In genomic region chr1:205813755-205814058, GRCh38 we compare ENCODE assay signal across 8 cellular contexts. TPM values are rescaled to one million over a fixed set of nuclear protein-coding genes. Genes with fewer than 3 reads are reported as not detected.
DNase-seq lines count a peak whose midpoint lies in the region; ATAC-seq and TF ChIP-seq lines count a peak whose summit lies in the region.

No MANE protein-coding gene starts in this region.

- H3K4me1 ChIP-seq in HCT116 (ENCODE audit: control insufficient read depth in 1 of 2, insufficient read depth in 2 of 2, low read length in 2 of 2), result peaks cover 7 to 20% of the 10 kb centered on the region in 2 experiments; a peak in 3 of 4 replicates
- H3K4me1 ChIP-seq in sigmoid colon, result peaks cover 0 to 47% (median 42%) of the 10 kb centered on the region in 4 donors

- TF ChIP-seq POLR2A in HCT116 (IDR thresholded peaks at IDR 0.05; ENCODE audit: borderline replicate concordance, extremely low read depth, insufficient read depth, insufficient read length) (no peak), sigmoid colon (IDR thresholded peaks at IDR 0.05) (no peak)

- TF ChIP-seq CTCF in HCT116 (IDR thresholded peaks at IDR 0.05 in 2 of 3, conservative IDR thresholded peaks at IDR 0.05 in 1 of 3; ENCODE audit: borderline replicate concordance in 1 of 3, insufficient read depth in 1 of 3, low read depth in 2 of 3, low read length in 2 of 3) (no peak), fibroblast of mammary gland (conservative IDR thresholded peaks at IDR 0.05; ENCODE audit: control insufficient read depth, insufficient read depth, low read depth, low read length) (no peak), sigmoid colon (IDR thresholded peaks at IDR 0.05) (no peak)

- peak overlapping the region; percentile 90 for H3K4me2 ChIP-seq in HCT116 (ENCODE audit: low read length)

- BruUV-seq in HCT116 (replicated peaks; lab: Mats Ljungman, UMichigan), result no TSS peak

- POLR2A ChIA-PET in HCT116 (lab: Charles Lee), result interaction anchor here (0.8 kb wide), 1 partner anchor 147 kb away, joined by 3 read pairs; no protein-coding TSS in a partner anchor

- intact Hi-C loops in HCT116 (cut with micrococcal nuclease), result loop anchor here (1.0 to 5.0 kb wide), 2 partner anchors 64 to 94 kb away; no protein-coding TSS in a partner anchor
- intact Hi-C loops in sigmoid colon (cut with DNase I), result loop anchor here (2.0 kb wide), 2 partner anchors 39 to 65 kb away; partner anchors contain the start of gene RAB29

- TF ChIP-seq RAD21 in HCT116 (IDR thresholded peaks at IDR 0.05; ENCODE audit: low read depth), result no peak

- peak overlapping the region; percentile 84 for H3K9ac ChIP-seq in HCT116 (ENCODE audit: low read length)

- H3K4me3 Mint-ChIP-seq in T-helper 17 cell, result peak overlapping the region; percentile 95

- H3K36me3 Mint-ChIP-seq in T-helper 17 cell (ENCODE audit: low read depth), result peaks cover 3% of the 10 kb centered on the region

- H3K9me3 ChIP-seq in HCT116 (ENCODE audit: control insufficient read depth in 1 of 2, insufficient read depth in 1 of 2, low read depth in 1 of 2, low read length in 2 of 2) (no peaks in the 10 kb centered on the region), T-helper 17 cell (ENCODE audit: control insufficient read depth, low read length, poor library complexity, severe bottlenecking) (no peaks in the 10 kb centered on the region), sigmoid colon (no peaks in the 10 kb centered on the region)

- peaks cover 24% of the 10 kb centered on the region; the same call in 1 of the 2 replicates for H3K79me2 ChIP-seq in HCT116 (ENCODE audit: insufficient read depth, low read length)

- WGBS in sigmoid colon, 2 donors, result 3 to 5% methylated on average over 14 of the region's 14 CpGs

- RAD21 ChIA-PET in HCT116 (lab: Charles Lee; ENCODE audit: low non-redundant PET in 1 of 2, low total read pairs in 2 of 2, uncharacterized antibody in 2 of 2, unreplicated experiment in 2 of 2), result no interaction called here

- H3K27me3 ChIP-seq in HCT116 (ENCODE audit: insufficient read depth, low read length), result no peaks in the 10 kb centered on the region
- no peaks in the 10 kb centered on the region for H3K27me3 ChIP-seq in sigmoid colon

- no peaks in the 10 kb centered on the region; the same call in 1 of the 2 replicates for H3K9me2 ChIP-seq in HCT116 (ENCODE audit: insufficient read depth)

- TF ChIP-seq EP300 in sigmoid colon (IDR thresholded peaks at IDR 0.05), result no peak

- no peaks in the 10 kb centered on the region for H4K20me1 ChIP-seq in HCT116 (ENCODE audit: insufficient read depth)

- H3K27ac ChIP-seq in HCT116 (ENCODE audit: low read depth, low read length) (peak overlapping the region; percentile 58), sigmoid colon (peak overlapping the region; percentile 86 to 96 (median 94))

- DNase-seq in HCT116 (ENCODE audit: low read depth, low spot score) (peak; percentile 32), T-helper 17 cell (peak in 1 of 3 donors; percentile 19), fibroblast of mammary gland (ENCODE audit: low read depth) (peak; percentile 64), sigmoid colon (no peak), NCI-H1694 (lab: John Stamatoyannopoulos, UW) (no peak)
- DNase-seq in effector CD8-positive, alpha-beta T cell (lab: John Stamatoyannopoulos, UW), result no peak

- peak overlapping the region; percentile 64 to 72 for H3K4me3 ChIP-seq in HCT116 (replicated peaks in 1 of 2; ENCODE audit: low read depth in 1 of 2, low read length in 2 of 2)
- H3K4me3 ChIP-seq in fibroblast of mammary gland (ENCODE audit: control insufficient read depth, low read depth, low read length), result peak overlapping the region; percentile 78
- H3K4me3 ChIP-seq in sigmoid colon, result peak overlapping the region; percentile 64 to 95 (median 90)

- H3K27ac Mint-ChIP-seq in T-helper 17 cell, result peak overlapping the region; percentile 86

- H2AFZ ChIP-seq in HCT116 (ENCODE audit: low read depth, low read length, poor library complexity, severe bottlenecking), result peak overlapping the region; percentile 70

- H3K27me3 Mint-ChIP-seq in T-helper 17 cell, result no peaks in the 10 kb centered on the region

- H3K36me3 ChIP-seq in HCT116 (ENCODE audit: control insufficient read depth in 1 of 2, insufficient read depth in 2 of 2, low read length in 2 of 2) (peaks cover 6 to 15% of the 10 kb centered on the region in 2 experiments; a peak in 2 of 4 replicates), sigmoid colon (peaks cover 0 to 14% (median 0%) of the 10 kb centered on the region in 4 donors)

- peaks cover 45% of the 10 kb centered on the region for H3K4me1 Mint-ChIP-seq in T-helper 17 cell

- ATAC-seq in HCT116 (peak; percentile 62), T-helper 17 cell (no peak), GM21528 (IDR thresholded peaks at IDR 0.05; ENCODE audit: low FRiP score, unreplicated experiment) (no peak), HG02610 (IDR thresholded peaks at IDR 0.05; ENCODE audit: unreplicated experiment) (no peak)

- CTCF ChIA-PET in HCT116 (lab: Charles Lee), result no interaction called here

TF ChIP-seq in HCT116, 20 proteins besides CTCF, POLR2A, EP300 and RAD21:
- no peak for TF ChIP-seq CBX3 (IDR thresholded peaks at IDR 0.05; ENCODE audit: low read depth)
- TF ChIP-seq TCF7L2 (IDR thresholded peaks at IDR 0.05; ENCODE audit: borderline replicate concordance, extremely low read depth, insufficient read depth, insufficient read length), result no peak
- no peak for TF ChIP-seq ATF3 (IDR thresholded peaks at IDR 0.05)
- TF ChIP-seq SIN3A (IDR thresholded peaks at IDR 0.05; ENCODE audit: low read depth), result no peak
- no peak for TF ChIP-seq ELF1 (IDR thresholded peaks at IDR 0.05; ENCODE audit: borderline replicate concordance, low read depth)
- no peak for TF ChIP-seq CEBPB (IDR thresholded peaks at IDR 0.05; ENCODE audit: low read depth)
- no peak for TF ChIP-seq ZNF274 (IDR thresholded peaks at IDR 0.05; ENCODE audit: low read depth, low read length)
- no peak for TF ChIP-seq REST (IDR thresholded peaks at IDR 0.05; ENCODE audit: low read depth)
- no peak for TF ChIP-seq YY1 (IDR thresholded peaks at IDR 0.05; ENCODE audit: extremely low read depth, insufficient replicate concordance, low read depth, low read length)

RNA-seq across cellular contexts. Expression of gene SLC41A1, which starts 0.7 kb away (rescaled TPM):
- total RNA-seq in HCT116 (2021; ENCODE audit: unreplicated experiment), result 35.9 TPM
- polyA plus RNA-seq in HCT116 (2012), result 25.9 and 28.4 TPM in 2 replicates
- 10 to 100 TPM; 33.5 to 36.2 TPM for total RNA-seq in T-helper 17 cell
- 10 to 100 TPM; 11.4 to 46.3 (median 14.8) TPM for total RNA-seq in sigmoid colon
- polyA plus RNA-seq in sigmoid colon, result 1 to 10 TPM; 1.8 to 7.9 (median 2.3) TPM

RNA-seq across cellular contexts. Expression of gene PM20D1, which starts 36.2 kb away (rescaled TPM):
- total RNA-seq in HCT116 (2021; ENCODE audit: unreplicated experiment), result not detected
- polyA plus RNA-seq in HCT116 (2012), result 0.04 TPM in 1 of 2 replicates, not detected in the other
- 1 to 10 TPM; 1.1 to 1.9 TPM for total RNA-seq in T-helper 17 cell
- total RNA-seq in sigmoid colon, result under 1 TPM in 1 of 4 donors, not detected in 3; 0.36 TPM
- under 1 TPM in 1 of 3 donors, not detected in 2; 0.19 TPM for polyA plus RNA-seq in sigmoid colon

RNA-seq across cellular contexts. Expression of gene RAB29, which starts 38.4 kb away (rescaled TPM):
- 17.7 TPM for total RNA-seq in HCT116 (2021; ENCODE audit: unreplicated experiment)
- 8.5 and 12.0 TPM in 2 replicates for polyA plus RNA-seq in HCT116 (2012)
- total RNA-seq in T-helper 17 cell, result 10 to 100 TPM; 30.5 to 38.2 TPM
- 10 to 100 TPM; 19.8 to 28.5 (median 23.2) TPM for total RNA-seq in sigmoid colon
- polyA plus RNA-seq in sigmoid colon, result 10 to 100 TPM in 1 of 3 donors, 1 to 10 TPM in 2; 6.9 to 18.1 (median 8.4) TPM

Comparison
In these comparisons a context has a peak if more than half of its experiments do, and no peak if none do; other contexts are left out.
1. DNase-seq: peak in HCT116 (single experiment) and fibroblast of mammary gland (single experiment); none in sigmoid colon (single experiment), effector CD8-positive, alpha-beta T cell (single experiment) and NCI-H1694 (single experiment).
2. Peak in every context shown above with its lines, with median percentiles within 50 percentile points of each other: H3K4me3 ChIP-seq.